1 cellular context compared by ENCODE assay signal in the genomic region with DNA sequence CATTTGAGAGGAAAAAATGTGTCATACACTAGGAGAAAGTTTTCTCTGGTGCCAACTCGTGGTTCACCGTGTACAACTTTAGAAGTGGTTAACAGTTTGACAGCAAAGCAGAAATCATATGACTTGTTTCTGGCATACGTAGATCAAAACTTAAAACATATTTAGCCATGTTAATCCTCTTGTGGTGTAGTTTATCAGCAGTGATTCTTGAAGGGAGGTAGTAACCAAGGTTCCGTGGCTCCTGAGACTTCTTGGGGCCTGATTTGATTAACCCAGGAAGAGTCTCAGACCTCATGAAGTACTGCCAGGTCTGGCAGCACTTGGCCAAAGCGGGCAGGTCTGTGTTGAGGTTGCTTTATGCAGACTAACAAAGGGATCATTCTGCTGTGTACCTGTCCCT.
TF ChIP-seq lines count a peak whose summit lies in the region.

No MANE protein-coding gene starts in this region.

TF ChIP-seq in K562, 482 proteins besides CTCF, POLR2A, EP300 and RAD21 (continued from another document):
- TF ChIP-seq MYBL2 (IDR thresholded peaks at IDR 0.05; ENCODE audit: low read depth) (no peak), MYBL2 (CRISPR knock-in tag; IDR thresholded peaks at IDR 0.05; ENCODE audit: borderline replicate concordance) (no peak), SMARCA5 (IDR thresholded peaks at IDR 0.05) (no peak)
- TF ChIP-seq, protein P1, sequence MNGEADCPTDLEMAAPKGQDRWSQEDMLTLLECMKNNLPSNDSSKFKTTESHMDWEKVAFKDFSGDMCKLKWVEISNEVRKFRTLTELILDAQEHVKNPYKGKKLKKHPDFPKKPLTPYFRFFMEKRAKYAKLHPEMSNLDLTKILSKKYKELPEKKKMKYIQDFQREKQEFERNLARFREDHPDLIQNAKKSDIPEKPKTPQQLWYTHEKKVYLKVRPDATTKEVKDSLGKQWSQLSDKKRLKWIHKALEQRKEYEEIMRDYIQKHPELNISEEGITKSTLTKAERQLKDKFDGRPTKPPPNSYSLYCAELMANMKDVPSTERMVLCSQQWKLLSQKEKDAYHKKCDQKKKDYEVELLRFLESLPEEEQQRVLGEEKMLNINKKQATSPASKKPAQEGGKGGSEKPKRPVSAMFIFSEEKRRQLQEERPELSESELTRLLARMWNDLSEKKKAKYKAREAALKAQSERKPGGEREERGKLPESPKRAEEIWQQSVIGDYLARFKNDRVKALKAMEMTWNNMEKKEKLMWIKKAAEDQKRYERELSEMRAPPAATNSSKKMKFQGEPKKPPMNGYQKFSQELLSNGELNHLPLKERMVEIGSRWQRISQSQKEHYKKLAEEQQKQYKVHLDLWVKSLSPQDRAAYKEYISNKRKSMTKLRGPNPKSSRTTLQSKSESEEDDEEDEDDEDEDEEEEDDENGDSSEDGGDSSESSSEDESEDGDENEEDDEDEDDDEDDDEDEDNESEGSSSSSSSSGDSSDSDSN (IDR thresholded peaks at IDR 0.05; ENCODE audit: borderline replicate concordance in 1 of 2, low read depth in 2 of 2, low read length in 2 of 2), result no peak
- TF ChIP-seq, protein P2, sequence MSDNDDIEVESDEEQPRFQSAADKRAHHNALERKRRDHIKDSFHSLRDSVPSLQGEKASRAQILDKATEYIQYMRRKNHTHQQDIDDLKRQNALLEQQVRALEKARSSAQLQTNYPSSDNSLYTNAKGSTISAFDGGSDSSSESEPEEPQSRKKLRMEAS (CRISPR knock-in tag; IDR thresholded peaks at IDR 0.05), result no peak
- TF ChIP-seq, protein P3, sequence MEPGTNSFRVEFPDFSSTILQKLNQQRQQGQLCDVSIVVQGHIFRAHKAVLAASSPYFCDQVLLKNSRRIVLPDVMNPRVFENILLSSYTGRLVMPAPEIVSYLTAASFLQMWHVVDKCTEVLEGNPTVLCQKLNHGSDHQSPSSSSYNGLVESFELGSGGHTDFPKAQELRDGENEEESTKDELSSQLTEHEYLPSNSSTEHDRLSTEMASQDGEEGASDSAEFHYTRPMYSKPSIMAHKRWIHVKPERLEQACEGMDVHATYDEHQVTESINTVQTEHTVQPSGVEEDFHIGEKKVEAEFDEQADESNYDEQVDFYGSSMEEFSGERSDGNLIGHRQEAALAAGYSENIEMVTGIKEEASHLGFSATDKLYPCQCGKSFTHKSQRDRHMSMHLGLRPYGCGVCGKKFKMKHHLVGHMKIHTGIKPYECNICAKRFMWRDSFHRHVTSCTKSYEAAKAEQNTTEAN (CRISPR knock-in tag; IDR thresholded peaks at IDR 0.05), result no peak
